In genomic region chr14:100652739-100653138, GRCh38 we compare ENCODE assay signal across 14 cellular contexts.
"Had no signal": no experiment of that assay in that cellular context is flagged by ENCODE, and none has a peak within 500 bp of the region (broad histone marks: within the 10 kb centered on the region; RNA-seq: fewer than 3 reads in every experiment).

No MANE protein-coding gene starts in this region.

- ATAC-seq: esophagus mucosa, foreskin keratinocyte, left lung, T-helper 17 cell had no signal

- H3K9me3 Mint-ChIP-seq: activated T-cell treated with anti-CD3 and anti-CD28 coated beads, Interleukin-2, amount 50 U/mL, for 72 hours; dendritic cell treated with granulocyte-macrophage colony-stimulating factor and Interleukin-4, amounts not matched to agents 40 ng/mL and 50 ng/mL, for 4 days; mesothelial cell of epicardium had no signal

- H3K4me1 Mint-ChIP-seq: mesothelial cell of epicardium had no signal

- H3K36me3 Mint-ChIP-seq: mesothelial cell of epicardium had no signal

- DNase-seq: activated CD4-positive, alpha-beta T cell treated with anti-CD3 and anti-CD28 coated beads for 1 hour; activated CD8-positive, alpha-beta memory T cell treated with anti-CD3 and anti-CD28 coated beads for 24 hours; effector CD8-positive, alpha-beta T cell; left lung; occipital lobe; tibial artery; WERI-Rb-1 had no signal

- H3K27ac Mint-ChIP-seq: activated T-cell treated with anti-CD3 and anti-CD28 coated beads, Interleukin-2, amount 50 U/mL, for 72 hours; dendritic cell treated with granulocyte-macrophage colony-stimulating factor and Interleukin-4, amounts not matched to agents 40 ng/mL and 50 ng/mL, for 4 days; mesothelial cell of epicardium; progenitor cell of endocrine pancreas; T-helper 17 cell had no signal

- H3K4me3 Mint-ChIP-seq: activated T-cell treated with anti-CD3 and anti-CD28 coated beads, Interleukin-2, amount 50 U/mL, for 72 hours; dendritic cell treated with granulocyte-macrophage colony-stimulating factor and Interleukin-4, amounts not matched to agents 40 ng/mL and 50 ng/mL, for 4 days; mesothelial cell of epicardium; T-helper 17 cell had no signal
